ENCODE assay signal across 1 cellular context in the genomic region with DNA sequence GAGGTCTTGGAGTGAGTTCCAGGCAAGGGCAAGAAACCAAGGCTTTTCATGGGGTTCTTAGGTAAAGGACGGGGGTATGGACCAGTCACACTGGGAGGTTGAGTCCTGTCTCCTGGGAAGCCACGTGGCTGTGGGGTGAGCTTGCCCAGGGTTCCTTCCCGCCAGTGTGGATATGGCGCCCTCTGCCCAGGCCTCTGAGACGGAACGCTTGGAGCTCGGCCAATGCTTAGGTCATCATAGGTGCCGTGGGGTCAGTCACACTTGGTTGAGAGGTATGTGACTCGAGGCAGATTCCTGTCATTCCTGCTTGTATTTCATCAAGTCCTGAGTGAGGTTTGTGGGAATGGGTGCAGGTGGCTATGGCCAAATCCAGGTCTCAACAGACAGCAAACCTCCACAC.
TF ChIP-seq lines count a peak whose summit lies in the region.

No MANE protein-coding gene starts in this region.

TF ChIP-seq in A549, 52 proteins besides CTCF, POLR2A, EP300 and RAD21 (continued from another document):
- TF ChIP-seq, protein P1, sequence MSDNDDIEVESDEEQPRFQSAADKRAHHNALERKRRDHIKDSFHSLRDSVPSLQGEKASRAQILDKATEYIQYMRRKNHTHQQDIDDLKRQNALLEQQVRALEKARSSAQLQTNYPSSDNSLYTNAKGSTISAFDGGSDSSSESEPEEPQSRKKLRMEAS (IDR thresholded peaks at IDR 0.05), result peak; percentile 49; the same call in 1 of the 2 replicates
- no peak for TF ChIP-seq KDM1A (IDR thresholded peaks at IDR 0.05; ENCODE audit: low read depth)
- TF ChIP-seq HMGXB4 (CRISPR knock-in tag; IDR thresholded peaks at IDR 0.05; ENCODE audit: borderline replicate concordance), result no peak
